In genomic region chr17:202501-202951, GRCh38 we compare ENCODE assay signal across 36 cellular contexts. TPM values are rescaled to one million over a fixed set of nuclear protein-coding genes. Genes with fewer than 3 reads are reported as not detected.
"Had no signal": no experiment of that assay in that cellular context is flagged by ENCODE, and none has a peak within 500 bp of the region (broad histone marks: within the 10 kb centered on the region; RNA-seq: fewer than 3 reads in every experiment).

No MANE protein-coding gene starts in this region.

- H3K4me1 ChIP-seq: breast epithelium, Peyer's patch had no signal

- H3K27ac ChIP-seq: breast epithelium, Peyer's patch, RWPE1, VCaP had no signal

- DNase-seq: activated CD4-positive, alpha-beta memory T cell treated with anti-CD3 and anti-CD28 coated beads, Interleukin-2, amount 10 ng/mL, durations not matched to agents 7 days and 5 days; activated CD4-positive, alpha-beta T cell treated with anti-CD3 and anti-CD28 coated beads for 1 hour; activated CD4-positive, alpha-beta T cell treated with anti-CD3 and anti-CD28 coated beads for 48 hours; activated CD4-positive, CD25-positive, alpha-beta regulatory T cell; activated CD8-positive, alpha-beta memory T cell treated with anti-CD3 and anti-CD28 coated beads for 24 hours; activated CD8-positive, alpha-beta memory T cell treated with anti-CD3 and anti-CD28 coated beads, Interleukin-2, amount 10 ng/mL, durations not matched to agents 7 days and 5 days; activated CD8-positive, alpha-beta memory T cell treated with anti-CD3 and anti-CD28 coated beads, Interleukin-2, amount 50 U/mL, for 48 hours; activated effector memory CD4-positive, alpha-beta T cell treated with Interleukin-2 at 50 U/mL for 16 hours; activated naive CD8-positive, alpha-beta T cell treated with anti-CD3 and anti-CD28 coated beads, Interleukin-2, amount 10 ng/mL, durations not matched to agents 7 days and 5 days; activated T-cell treated with anti-CD3 and anti-CD28 coated beads, Interleukin-2, amount 50 U/mL, for 48 hours; amygdala; caudate nucleus; Karpas-422; KBM-7; NCI-H1105; NCI-H1417 treated with DMSO at 0.1 percent for 48 hours; NCI-H1694; NCI-H1930; NCI-H510A; NCI-H526; NCI-H748 treated with DMSO at 0.1 percent for 48 hours; NK-92 treated with Interleukin-12 subunit alpha and Interleukin-12 subunit beta, amount 100 ng/mL, for 24 hours; PC-3; SIG-M5; T-cell; T-helper 2 cell; T-helper 9 cell had no signal

- FAIRE-seq: astrocyte had no signal

- ATAC-seq: activated CD8-positive, alpha-beta memory T cell treated with anti-CD3 and anti-CD28 coated beads, Interleukin-2, amount 10 ng/mL, durations not matched to agents 7 days and 5 days; body of pancreas; PC-3; Right ventricle myocardium inferior; SK-N-SH treated with all-trans-retinoic acid at 6 μM for 48 hours; T-cell had no signal

- H3K27me3 ChIP-seq: body of pancreas, breast epithelium, Peyer's patch had no signal

- H3K36me3 ChIP-seq: breast epithelium, Peyer's patch had no signal

- H3K4me3 ChIP-seq: body of pancreas, breast epithelium, Peyer's patch had no signal

- H3K9me3 ChIP-seq: body of pancreas, breast epithelium, Peyer's patch had no signal

RNA-seq across cellular contexts. Expression of gene DOC2B, which starts 21.1 kb away (rescaled TPM):
- total RNA-seq: activated CD4-positive, alpha-beta memory T cell treated with anti-CD3 and anti-CD28 coated beads, Interleukin-2, amount 10 ng/mL, durations not matched to agents 7 days and 5 days; activated naive CD8-positive, alpha-beta T cell treated with anti-CD3 and anti-CD28 coated beads, Interleukin-2, amount 10 ng/mL, durations not matched to agents 7 days and 5 days; MCF 10A had no signal
